Comparison of ENCODE assay signal across 9 cellular contexts in the genomic region with DNA sequence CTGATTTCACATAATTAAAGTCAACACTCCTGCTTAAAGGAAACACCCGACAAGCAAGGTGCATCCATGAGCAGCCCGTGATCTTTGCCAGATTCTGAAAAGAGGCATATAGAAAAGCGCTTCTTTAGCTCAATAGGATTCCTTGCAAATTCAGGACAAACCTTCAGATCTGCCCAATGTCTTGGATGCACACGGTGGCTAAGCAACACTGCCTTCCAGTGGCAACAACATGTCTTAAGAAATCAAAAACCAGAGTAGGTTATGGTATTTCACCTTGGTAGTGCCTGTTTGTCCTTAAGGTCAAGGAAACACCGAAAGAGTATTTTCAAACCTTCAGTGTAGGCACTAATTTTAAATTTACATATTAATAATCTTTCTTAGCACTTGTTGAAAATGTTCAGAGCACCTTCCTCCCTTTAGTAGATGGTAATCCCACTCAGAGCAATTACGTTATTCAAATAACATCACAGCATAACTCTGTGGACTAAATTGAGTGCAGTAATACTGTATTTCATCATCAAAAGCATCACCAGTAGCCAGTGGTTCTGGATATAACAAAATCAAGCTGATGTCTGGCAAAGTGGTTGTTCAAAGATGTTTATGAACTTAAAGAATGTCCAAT. TPM values are rescaled to one million over a fixed set of nuclear protein-coding genes. Genes with fewer than 3 reads are reported as not detected.
DNase-seq lines count a peak whose midpoint lies in the region; ATAC-seq and TF ChIP-seq lines count a peak whose summit lies in the region.
"Had no signal": no experiment of that assay in that cellular context is flagged by ENCODE, and none has a peak within 500 bp of the region (broad histone marks: within the 10 kb centered on the region; RNA-seq: fewer than 3 reads in every experiment).

No MANE protein-coding gene starts in this region.

- H3K27ac ChIP-seq in endodermal cell (ENCODE audit: low read depth, low read length), result no peak overlapping the region
- H3K27ac ChIP-seq: skin epidermis had no signal

- H3K27me3 Mint-ChIP-seq in endodermal cell (ENCODE audit: insufficient read depth) (no peaks in the 10 kb centered on the region), osteocyte (ENCODE audit: unreplicated experiment) (peaks cover 17% of the 10 kb centered on the region)
- peaks cover 11 to 37% of the 10 kb centered on the region in 2 donors for H3K27me3 Mint-ChIP-seq in natural killer cell treated with Interleukin-12 subunit alpha and Interleukin-12 subunit beta and Interleukin-15 and Interleukin-18, amount 100 ng/mL, for 72 hours

- H3K4me3 Mint-ChIP-seq in endodermal cell (no peak overlapping the region), osteocyte (ENCODE audit: unreplicated experiment) (no peak overlapping the region)
- no peak overlapping the region for H3K4me3 Mint-ChIP-seq in natural killer cell treated with Interleukin-12 subunit alpha and Interleukin-12 subunit beta and Interleukin-15 and Interleukin-18, amount 100 ng/mL, for 72 hours

- no peaks in the 10 kb centered on the region for H3K36me3 ChIP-seq in GM06990 (ENCODE audit: control insufficient read depth, insufficient read depth, low read length)
- no peaks in the 10 kb centered on the region for H3K36me3 ChIP-seq in endodermal cell (ENCODE audit: control insufficient read depth, insufficient read depth, low read length)

- H3K4me1 Mint-ChIP-seq in endodermal cell, result peaks cover 39% of the 10 kb centered on the region
- H3K4me1 Mint-ChIP-seq in osteocyte (ENCODE audit: unreplicated experiment), result peaks cover 14% of the 10 kb centered on the region
- no peaks in the 10 kb centered on the region for H3K4me1 Mint-ChIP-seq in natural killer cell treated with Interleukin-12 subunit alpha and Interleukin-12 subunit beta and Interleukin-15 and Interleukin-18, amount 100 ng/mL, for 72 hours (ENCODE audit: low read depth in 2 of 2)

- H3K4me3 ChIP-seq in GM06990 (replicated peaks; ENCODE audit: low read depth, low read length) (no peak overlapping the region), endodermal cell (ENCODE audit: low read length) (no peak overlapping the region)
- H3K4me3 ChIP-seq: skin epidermis had no signal

- no peak overlapping the region for H3K9ac ChIP-seq in endodermal cell (ENCODE audit: extremely low read depth, low read length, poor library complexity, severe bottlenecking)

- H3K27ac Mint-ChIP-seq in endodermal cell (no peak overlapping the region), osteocyte (ENCODE audit: unreplicated experiment) (no peak overlapping the region)
- no peak overlapping the region for H3K27ac Mint-ChIP-seq in natural killer cell treated with Interleukin-12 subunit alpha and Interleukin-12 subunit beta and Interleukin-15 and Interleukin-18, amount 100 ng/mL, for 72 hours

- 54 to 62% methylated on average over 4 to 5 of the region's 6 CpGs for WGBS in endodermal cell (ENCODE audit: insufficient coverage in 1 of 2, insufficient read length in 1 of 2), 2 experiments

- peaks cover 18% of the 10 kb centered on the region for H3K9me3 ChIP-seq in endodermal cell (ENCODE audit: control insufficient read depth, low read length)

- H3K36me3 Mint-ChIP-seq in endodermal cell (ENCODE audit: low read depth), result no peaks in the 10 kb centered on the region
- no peaks in the 10 kb centered on the region for H3K36me3 Mint-ChIP-seq in osteocyte (ENCODE audit: unreplicated experiment)
- no peaks in the 10 kb centered on the region for H3K36me3 Mint-ChIP-seq in natural killer cell treated with Interleukin-12 subunit alpha and Interleukin-12 subunit beta and Interleukin-15 and Interleukin-18, amount 100 ng/mL, for 72 hours

- no peak for DNase-seq in GM06990 (ENCODE audit: extremely low read depth, insufficient read length)
- peak; percentile 62 for DNase-seq in NCI-H2227 (lab: John Stamatoyannopoulos, UW; ENCODE audit: unreplicated experiment)
- DNase-seq in endodermal cell, result peak; percentile 67
- DNase-seq in osteocyte (ENCODE audit: extremely low spot score, unreplicated experiment), result peak; percentile 10
- DNase-seq in NCI-H146 (lab: John Stamatoyannopoulos, UW), result no peak
- DNase-seq in NCI-H187 treated with DMSO at 0.1 percent for 48 hours (lab: John Stamatoyannopoulos, UW), result no peak
- DNase-seq in natural killer cell treated with Interleukin-12 subunit alpha and Interleukin-12 subunit beta and Interleukin-15 and Interleukin-18, amount 100 ng/mL, for 72 hours (ENCODE audit: low spot score), result no peak
- no peak for DNase-seq in T-helper 1 cell

- H3K9me3 Mint-ChIP-seq in endodermal cell (peaks cover 1% of the 10 kb centered on the region), osteocyte (ENCODE audit: unreplicated experiment) (no peaks in the 10 kb centered on the region)
- no peaks in the 10 kb centered on the region for H3K9me3 Mint-ChIP-seq in natural killer cell treated with Interleukin-12 subunit alpha and Interleukin-12 subunit beta and Interleukin-15 and Interleukin-18, amount 100 ng/mL, for 72 hours

- H3K27me3 ChIP-seq in GM06990 (replicated peaks; ENCODE audit: control insufficient read depth, insufficient read depth, low read length) (no peaks in the 10 kb centered on the region; the same call in 1 of the 2 replicates), endodermal cell (ENCODE audit: control insufficient read depth, insufficient read depth, low read length, poor library complexity, severe bottlenecking) (no peaks in the 10 kb centered on the region)

- TF ChIP-seq CTCF in GM06990 (IDR thresholded peaks at IDR 0.05; ENCODE audit: insufficient read depth, low read length, poor library complexity, severe bottlenecking) (peak; percentile 49), endodermal cell (conservative IDR thresholded peaks at IDR 0.05) (peak; percentile 83), osteocyte (IDR thresholded peaks at IDR 0.05) (peak; percentile 70)

- peaks cover 9% of the 10 kb centered on the region for H3K4me1 ChIP-seq in endodermal cell (ENCODE audit: control insufficient read depth, insufficient read depth, low read length)

- ATAC-seq in natural killer cell treated with Interleukin-12 subunit alpha and Interleukin-12 subunit beta and Interleukin-15 and Interleukin-18, amount 100 ng/mL, for 72 hours, result no peak

RNA-seq across cellular contexts. Expression of a gene that starts 58.0 kb away (rescaled TPM):
- total RNA-seq in endodermal cell (10 to 100 TPM; 31.5 to 39.8 TPM), osteocyte (8.5 and 10.6 TPM in 2 replicates)
- 77.0 TPM for polyA plus RNA-seq in endodermal cell (2013, experiment 1 of 2)
- 85.0 TPM for polyA plus RNA-seq in endodermal cell (2013, experiment 2 of 2)
- 10 to 100 TPM; 31.1 to 38.4 TPM for total RNA-seq in natural killer cell treated with Interleukin-12 subunit alpha and Interleukin-12 subunit beta and Interleukin-15 and Interleukin-18, amount 100 ng/mL, for 72 hours

Comparison
In these comparisons a context has a peak if more than half of its experiments do, and no peak if none do; other contexts are left out.
1. DNase-seq: peak in NCI-H2227 (single experiment), endodermal cell (single experiment) and osteocyte (single experiment); none in GM06990 (single experiment), NCI-H146 (single experiment), NCI-H187 treated with DMSO at 0.1 percent for 48 hours (single experiment), natural killer cell treated with Interleukin-12 subunit alpha and Interleukin-12 subunit beta and Interleukin-15 and Interleukin-18, amount 100 ng/mL, for 72 hours (single experiment) and T-helper 1 cell (0 of 5).
2. Peak in every context shown above with its lines, with median percentiles within 50 percentile points of each other: CTCF ChIP-seq.